8 cellular contexts compared by ENCODE assay signal in the genomic region with DNA sequence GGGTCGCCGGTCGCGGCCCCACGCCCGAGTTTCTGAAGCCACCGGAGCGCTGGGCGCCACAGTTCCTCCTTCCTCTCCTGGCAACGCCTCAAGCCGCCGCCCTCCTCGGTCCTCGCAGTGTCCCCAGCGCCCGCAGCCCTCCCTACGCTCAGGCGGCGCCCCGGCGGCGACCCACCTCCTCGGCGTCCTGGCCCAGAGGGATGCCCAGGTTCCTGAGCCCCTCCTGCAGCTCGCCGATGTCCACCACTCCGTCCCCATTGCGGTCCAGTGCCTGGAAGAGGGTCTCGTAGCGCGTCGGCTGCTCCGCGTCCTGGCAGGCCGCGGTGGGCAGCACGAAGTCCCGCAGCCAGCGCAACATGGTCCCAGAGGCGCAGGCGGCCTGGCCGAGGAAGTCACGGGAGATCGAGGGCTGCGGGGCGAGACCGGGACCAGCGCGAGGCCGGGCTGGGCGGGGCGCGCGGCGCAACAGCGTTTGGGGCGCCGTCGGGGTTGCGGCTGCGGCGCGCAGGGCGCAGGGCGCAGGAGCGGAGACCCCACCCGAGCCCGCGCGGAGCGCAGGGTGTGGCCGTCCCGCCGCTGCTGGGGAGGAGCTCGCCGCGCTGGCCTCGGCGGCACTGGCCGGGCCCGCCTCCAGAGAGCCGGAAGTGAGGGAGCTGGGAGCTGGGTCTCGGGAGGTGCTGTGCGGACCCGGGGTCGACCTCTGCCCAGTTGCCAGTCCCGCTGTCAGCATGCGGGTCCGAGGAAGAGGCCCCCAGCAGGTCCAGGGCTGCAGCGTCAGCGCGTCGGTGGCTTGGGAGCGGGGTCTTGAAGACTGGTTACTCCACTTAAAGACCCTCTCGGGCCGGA. TPM values are rescaled to one million over a fixed set of nuclear protein-coding genes. Genes with fewer than 3 reads are reported as not detected.
DNase-seq lines count a peak whose midpoint lies in the region; ATAC-seq and TF ChIP-seq lines count a peak whose summit lies in the region.

Gene SLC25A24, minus strand, starts transcription at position 563 of the 846 bp plus-strand sequence. Its CDS starts 205 bp downstream, at position 358.

- H3K4me1 Mint-ChIP-seq in activated CD8-positive, alpha-beta T cell treated with anti-CD3 and anti-CD28 coated beads, Interleukin-2, amount 10 ng/mL, durations not matched to agents 7 days and 5 days (ENCODE audit: low read depth): peaks cover 27% of the 10 kb centered on the region

- TF ChIP-seq CTCF in lung (IDR thresholded peaks at IDR 0.05; ENCODE audit: control extremely low read depth, extremely low read depth): no peak

- H3K9me3 ChIP-seq in lung (ENCODE audit: control insufficient read depth in 2 of 2, insufficient read depth in 1 of 2, low read length in 1 of 2): no peaks in the 10 kb centered on the region

- H3K9me3 Mint-ChIP-seq in activated CD8-positive, alpha-beta T cell treated with anti-CD3 and anti-CD28 coated beads, Interleukin-2, amount 10 ng/mL, durations not matched to agents 7 days and 5 days (ENCODE audit: insufficient read depth): no peaks in the 10 kb centered on the region

- peak within 1 kb of the TSS; percentile 88 for H3K4me3 Mint-ChIP-seq in activated CD8-positive, alpha-beta T cell treated with anti-CD3 and anti-CD28 coated beads, Interleukin-2, amount 10 ng/mL, durations not matched to agents 7 days and 5 days

- 0% methylated on average over 69 to 96 of the region's 96 CpGs for whole genome bisulfite sequencing in lung, 2 donors

- H3K27me3 Mint-ChIP-seq in activated CD8-positive, alpha-beta T cell treated with anti-CD3 and anti-CD28 coated beads, Interleukin-2, amount 10 ng/mL, durations not matched to agents 7 days and 5 days (ENCODE audit: low read depth): peaks cover 12% of the 10 kb centered on the region

- CTCF ChIA-PET in activated CD8-positive, alpha-beta T cell treated with anti-CD3 and anti-CD28 coated beads, Interleukin-2, amount 10 ng/mL, durations not matched to agents 7 days and 5 days (lab: Charles Lee): interaction anchor here (0.7 to 2.5 kb wide), 15 partner anchors 8 to 497 kb away, joined by 3 to 18 read pairs (median 5); partner anchors contain the start of genes EEIG2 and PRPF38B

- H3K4me1 ChIP-seq in lung (ENCODE audit: control insufficient read depth in 2 of 2, insufficient read depth in 2 of 2, low read length in 2 of 2): peaks cover 0 to 17% of the 10 kb centered on the region in 2 donors

- no peaks in the 10 kb centered on the region for H3K27me3 ChIP-seq in lung (ENCODE audit: control insufficient read depth, insufficient read depth)

- peak within 1 kb of the TSS; percentile 87 for H3K27ac Mint-ChIP-seq in activated CD8-positive, alpha-beta T cell treated with anti-CD3 and anti-CD28 coated beads, Interleukin-2, amount 10 ng/mL, durations not matched to agents 7 days and 5 days

- H3K36me3 ChIP-seq in lung (ENCODE audit: control insufficient read depth in 2 of 2, insufficient read depth in 2 of 2, low read length in 2 of 2): peaks cover 2 to 4% of the 10 kb centered on the region in 2 donors

- ATAC-seq in GM18861 (IDR thresholded peaks at IDR 0.05; ENCODE audit: unreplicated experiment) (peak; percentile 63), HG03159 (IDR thresholded peaks at IDR 0.05; ENCODE audit: unreplicated experiment) (peak; percentile 81), lung (ENCODE audit: insufficient read depth, low FRiP score) (peak; percentile 96)
- peak; percentile 98 for ATAC-seq in activated CD8-positive, alpha-beta T cell treated with anti-CD3 and anti-CD28 coated beads, Interleukin-2, amount 10 ng/mL, durations not matched to agents 7 days and 5 days

- peak within 1 kb of the TSS; percentile 86 to 95 for H3K27ac ChIP-seq in lung (ENCODE audit: low read depth in 1 of 2, low read length in 1 of 2)

- POLR2A ChIA-PET in activated CD8-positive, alpha-beta T cell treated with anti-CD3 and anti-CD28 coated beads, Interleukin-2, amount 10 ng/mL, durations not matched to agents 7 days and 5 days (lab: Charles Lee): interaction anchor here (0.6 to 1.5 kb wide), 6 partner anchors 10 to 652 kb away, joined by 3 to 8 read pairs (median 4); partner anchors contain the start of genes EEIG2 and PRPF38B

- peak within 1 kb of the TSS; percentile 99 for H3K4me3 ChIP-seq in lung

- DNase-seq in AG08396 (ENCODE audit: low spot score): peak; percentile 95
- peak; percentile 74 for DNase-seq in NCI-H526 treated with DMSO at 0.1 percent for 48 hours (lab: John Stamatoyannopoulos, UW)
- peak; percentile 84 for DNase-seq in activated CD8-positive, alpha-beta T cell treated with anti-CD3 and anti-CD28 coated beads, Interleukin-2, amount 10 ng/mL, durations not matched to agents 7 days and 5 days
- DNase-seq in effector CD4-positive, alpha-beta T cell: peak; percentile 59
- DNase-seq in lung (ENCODE audit: low spot score): peak; percentile 85
- peak; percentile 38 to 47 (median 41) for DNase-seq in stimulated activated CD4-positive, alpha-beta T cell treated with anti-CD3 and anti-CD28 coated beads, TNF-alpha, amount 100 ng/mL, for 4 hours (ENCODE audit: low read depth in 3 of 3)

- H3K36me3 Mint-ChIP-seq in activated CD8-positive, alpha-beta T cell treated with anti-CD3 and anti-CD28 coated beads, Interleukin-2, amount 10 ng/mL, durations not matched to agents 7 days and 5 days (ENCODE audit: low read depth): peaks cover 38% of the 10 kb centered on the region

RNA-seq across cellular contexts. Expression of gene SLC25A24, which starts in this region (rescaled TPM):
- total RNA-seq in activated CD8-positive, alpha-beta T cell treated with anti-CD3 and anti-CD28 coated beads, Interleukin-2, amount 10 ng/mL, durations not matched to agents 7 days and 5 days: 10 to 100 TPM; 26.9 to 29.2 TPM
- 10 to 100 TPM; 44.0 to 73.2 TPM for total RNA-seq in lung
- 10 to 100 TPM; 17.9 to 32.4 TPM for polyA plus RNA-seq in lung

Comparison
In these comparisons a context has a peak if more than half of its experiments do, and no peak if none do; other contexts are left out.
1. Peak in every context shown above with its lines: DNase-seq, ATAC-seq, H3K4me3 ChIP-seq and H3K27ac ChIP-seq.
2. DNase-seq: peak in every context shown above with its lines; median percentile 95 in AG08396; 85 in lung; 84 in activated CD8-positive, alpha-beta T cell treated with anti-CD3 and anti-CD28 coated beads, Interleukin-2, amount 10 ng/mL, durations not matched to agents 7 days and 5 days; 74 in NCI-H526 treated with DMSO at 0.1 percent for 48 hours; 59 in effector CD4-positive, alpha-beta T cell; 41 in stimulated activated CD4-positive, alpha-beta T cell treated with anti-CD3 and anti-CD28 coated beads, TNF-alpha, amount 100 ng/mL, for 4 hours.